ENCODE assay signal across 1 cellular context in the genomic region with DNA sequence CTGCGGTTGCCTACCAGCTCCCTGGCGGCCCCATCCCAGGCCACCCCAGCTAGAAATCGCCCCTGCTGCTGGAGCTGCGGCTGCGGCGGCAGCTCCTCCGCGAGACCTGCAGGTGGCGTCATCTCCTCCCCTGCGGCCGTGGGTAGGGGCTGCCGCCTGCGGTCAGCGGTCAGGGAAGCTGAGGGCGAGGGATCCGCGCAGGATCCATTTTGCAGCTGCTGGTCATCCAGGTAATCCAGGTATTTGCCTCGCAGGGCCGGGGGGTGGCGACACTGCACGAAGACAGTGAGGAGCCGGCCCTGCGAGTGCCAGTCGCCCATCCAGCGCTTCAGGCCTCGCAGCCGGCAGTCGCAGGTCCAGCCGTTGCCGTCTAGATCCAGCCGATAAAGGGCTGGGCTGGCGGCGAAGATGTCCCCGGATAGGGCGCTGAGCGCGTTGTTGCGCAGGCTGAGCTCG.
A peak's percentile ranks its signal among the peaks of the same experiment; 100 is the strongest.
TF ChIP-seq lines count a peak whose summit lies in the region.

No MANE protein-coding gene starts in this region.

TF ChIP-seq in H1, 55 proteins besides CTCF, POLR2A, EP300 and RAD21 (continued from another document):
- TF ChIP-seq TBP (IDR thresholded peaks at IDR 0.05; ENCODE audit: low read depth, low read length) (peak; percentile 21; the same call in 1 of the 2 replicates), TCF12 (IDR thresholded peaks at IDR 0.05; ENCODE audit: low read depth, low read length) (0 out of 2 replicates have a peak, but pooled peaks have one; percentile 38), SIRT6 (IDR thresholded peaks at IDR 0.05; ENCODE audit: low read length) (no peak), NANOG (IDR thresholded peaks at IDR 0.05; ENCODE audit: insufficient read depth, low read depth, low read length, poor library complexity, severe bottlenecking) (no peak), BACH1 (IDR thresholded peaks at IDR 0.05; ENCODE audit: low read length) (peak; percentile 81), JUN (IDR thresholded peaks at IDR 0.05; ENCODE audit: low read depth, low read length) (no peak), SP2 (IDR thresholded peaks at IDR 0.05; ENCODE audit: low read length) (no peak), CREB1 (IDR thresholded peaks at IDR 0.05) (no peak), CTBP2 (IDR thresholded peaks at IDR 0.05; ENCODE audit: borderline replicate concordance, insufficient read depth, insufficient read length, low read length) (no peak), HDAC6 (IDR thresholded peaks at IDR 0.05; ENCODE audit: low read depth, low read length) (no peak), GTF2F1 (IDR thresholded peaks at IDR 0.05; ENCODE audit: borderline replicate concordance, low read depth, low read length) (no peak), HDAC2 (IDR thresholded peaks at IDR 0.05; ENCODE audit: borderline replicate concordance in 1 of 2, low read depth in 2 of 2, low read length in 2 of 2) (0 out of 4 replicates have a peak, but pooled peaks of 1 of the 2 experiments have one; percentile 21), CHD2 (IDR thresholded peaks at IDR 0.05; ENCODE audit: low read length) (no peak), SAP30 (IDR thresholded peaks at IDR 0.05; ENCODE audit: insufficient read depth, insufficient replicate concordance, low read length) (no peak), SP1 (IDR thresholded peaks at IDR 0.05; ENCODE audit: low read depth, low read length) (no peak), MAFK (IDR thresholded peaks at IDR 0.05; ENCODE audit: low read depth, low read length) (no peak), CHD1 (IDR thresholded peaks at IDR 0.05; ENCODE audit: low read depth, low read length) (no peak), CEBPB (IDR thresholded peaks at IDR 0.05; ENCODE audit: low read depth, low read length) (no peak), RBBP5 (IDR thresholded peaks at IDR 0.05; ENCODE audit: borderline replicate concordance, low read depth, low read length) (no peak), FOSL1 (IDR thresholded peaks at IDR 0.05; ENCODE audit: insufficient read depth, low read depth, low read length) (no peak), EZH2 (IDR thresholded peaks at IDR 0.05; ENCODE audit: low read depth, low read length, severe bottlenecking) (no peak), E2F6 (IDR thresholded peaks at IDR 0.05) (no peak), CBX5 (IDR thresholded peaks at IDR 0.05; ENCODE audit: low read depth, low read length) (no peak), POU5F1 (IDR thresholded peaks at IDR 0.05; ENCODE audit: low read depth, low read length) (no peak), KDM1A (IDR thresholded peaks at IDR 0.05; ENCODE audit: borderline replicate concordance, low read length) (no peak), YY1 (IDR thresholded peaks at IDR 0.05; ENCODE audit: low read depth, low read length) (peak; percentile 70), ZNF274 (IDR thresholded peaks at IDR 0.05; ENCODE audit: borderline replicate concordance, extremely low read depth, low read length) (no peak), TAF7 (optimal IDR thresholded peaks at IDR 0.05; ENCODE audit: borderline replicate concordance, low read depth, low read length) (peak; percentile 76), JUND (IDR thresholded peaks at IDR 0.05; ENCODE audit: low read length) (no peak), RFX5 (IDR thresholded peaks at IDR 0.05; ENCODE audit: borderline replicate concordance, low read depth, low read length) (no peak), ASH2L (IDR thresholded peaks at IDR 0.05; ENCODE audit: low read length) (no peak), SIN3A (conservative IDR thresholded peaks at IDR 0.05 in 1 of 2, IDR thresholded peaks at IDR 0.05 in 1 of 2; ENCODE audit: low read depth in 1 of 2, low read length in 2 of 2) (0 out of 4 replicates have a peak, but pooled peaks of 1 of the 2 experiments have one; percentile 17), BCL11A (IDR thresholded peaks at IDR 0.05; ENCODE audit: low read depth in 2 of 2, low read length in 2 of 2) (no peak), PHF8 (conservative IDR thresholded peaks at IDR 0.05; ENCODE audit: low read depth, low read length) (peak; percentile 10; the same call in 1 of the 2 replicates), RNF2 (IDR thresholded peaks at IDR 0.05; ENCODE audit: borderline replicate concordance, low read depth, low read length, missing control alignments, poor library complexity, severe bottlenecking) (no peak), GABPA (IDR thresholded peaks at IDR 0.05; ENCODE audit: borderline replicate concordance, insufficient read depth, low read length) (no peak), CHD7 (IDR thresholded peaks at IDR 0.05; ENCODE audit: insufficient replicate concordance, low read length) (no peak), USF2 (IDR thresholded peaks at IDR 0.05; ENCODE audit: low read length) (no peak), SIX5 (IDR thresholded peaks at IDR 0.05; ENCODE audit: low read depth, low read length) (no peak), CBX8 (IDR thresholded peaks at IDR 0.05; ENCODE audit: borderline replicate concordance, low read depth, low read length) (no peak), POLR2AphosphoS5 (IDR thresholded peaks at IDR 0.05; ENCODE audit: low read depth, low read length) (no peak), ATF2 (IDR thresholded peaks at IDR 0.05; ENCODE audit: low read length) (no peak), SP4 (IDR thresholded peaks at IDR 0.05; ENCODE audit: low read length) (no peak; the same call in 1 of the 2 replicates), SRF (IDR thresholded peaks at IDR 0.05; ENCODE audit: low read depth, low read length) (no peak), KDM4A (IDR thresholded peaks at IDR 0.05; ENCODE audit: low read depth, low read length, severe bottlenecking) (no peak), BRCA1 (IDR thresholded peaks at IDR 0.05; ENCODE audit: low read depth, low read length) (no peak), SUZ12 (IDR thresholded peaks at IDR 0.05; ENCODE audit: low read length) (no peak), KDM5A (IDR thresholded peaks at IDR 0.05; ENCODE audit: low read length) (no peak), TEAD4 (IDR thresholded peaks at IDR 0.05; ENCODE audit: low read depth, low read length) (peak; percentile 52; the same call in 1 of the 2 replicates)
- TF ChIP-seq, protein P1, sequence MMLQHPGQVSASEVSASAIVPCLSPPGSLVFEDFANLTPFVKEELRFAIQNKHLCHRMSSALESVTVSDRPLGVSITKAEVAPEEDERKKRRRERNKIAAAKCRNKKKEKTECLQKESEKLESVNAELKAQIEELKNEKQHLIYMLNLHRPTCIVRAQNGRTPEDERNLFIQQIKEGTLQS (IDR thresholded peaks at IDR 0.05; ENCODE audit: insufficient read depth, low read depth, low read length): no peak
- TF ChIP-seq, protein P2, sequence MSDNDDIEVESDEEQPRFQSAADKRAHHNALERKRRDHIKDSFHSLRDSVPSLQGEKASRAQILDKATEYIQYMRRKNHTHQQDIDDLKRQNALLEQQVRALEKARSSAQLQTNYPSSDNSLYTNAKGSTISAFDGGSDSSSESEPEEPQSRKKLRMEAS (IDR thresholded peaks at IDR 0.05): peak; percentile 48
